Comparison of ENCODE assay signal across 22 cellular contexts in genomic region chr5:35214051-35214450, GRCh38. TPM values are rescaled to one million over a fixed set of nuclear protein-coding genes. Genes with fewer than 3 reads are reported as not detected.
DNase-seq lines count a peak whose midpoint lies in the region; ATAC-seq, FAIRE-seq and TF ChIP-seq lines count a peak whose summit lies in the region.
"Had no signal": no experiment of that assay in that cellular context is flagged by ENCODE, and none has a peak within 500 bp of the region (broad histone marks: within the 10 kb centered on the region; RNA-seq: fewer than 3 reads in every experiment).

No MANE protein-coding gene starts in this region.

- H4K20me1 ChIP-seq in mammary epithelial cell (ENCODE audit: insufficient read depth, low read length), result no peaks in the 10 kb centered on the region
- H4K20me1 ChIP-seq: BLaER1 treated with 17β-estradiol and CSF1 and Interleukin-3, amounts not matched to agents 10 nM and 100 nM had no signal

- no peaks in the 10 kb centered on the region for H3K9me3 ChIP-seq in breast epithelium
- H3K9me3 ChIP-seq in mammary epithelial cell (replicated peaks; ENCODE audit: insufficient read depth, low read length), result no peaks in the 10 kb centered on the region
- H3K9me3 ChIP-seq in pancreas, result no peaks in the 10 kb centered on the region
- H3K9me3 ChIP-seq: BLaER1 treated with 17β-estradiol and CSF1 and Interleukin-3, amounts not matched to agents 10 nM and 100 nM; HAP-1 had no signal

- H3K9ac ChIP-seq in mammary epithelial cell (ENCODE audit: insufficient read depth, low read length), result no peak overlapping the region
- H3K9ac ChIP-seq: BLaER1 treated with 17β-estradiol and CSF1 and Interleukin-3, amounts not matched to agents 10 nM and 100 nM had no signal

- H3K4me3 ChIP-seq in breast epithelium (no peak overlapping the region), mammary epithelial cell (replicated peaks in 1 of 3; ENCODE audit: insufficient read depth in 1 of 3, low read depth in 2 of 3, low read length in 3 of 3) (no peak overlapping the region), pancreas (no peak overlapping the region)
- H3K4me3 ChIP-seq: BLaER1 treated with 17β-estradiol and CSF1 and Interleukin-3, amounts not matched to agents 10 nM and 100 nM; HAP-1 had no signal

- FAIRE-seq in pancreas (lab: Jason Lieb, UNC), result no peak

- H3K27me3 Mint-ChIP-seq in activated B cell treated with CpG ODN at 0.5 μM for 24 hours (peaks cover 2% of the 10 kb centered on the region), Calu3 (ENCODE audit: unreplicated experiment) (no peaks in the 10 kb centered on the region)

- H3K27ac Mint-ChIP-seq in activated B cell treated with CpG ODN at 0.5 μM for 24 hours, result peak overlapping the region; percentile 92
- no peak overlapping the region for H3K27ac Mint-ChIP-seq in Calu3 (ENCODE audit: unreplicated experiment)
- H3K27ac Mint-ChIP-seq: CD8-positive, alpha-beta memory T cell had no signal

- H3K4me2 ChIP-seq in mammary epithelial cell (ENCODE audit: insufficient read depth, low read depth, low read length), result no peak overlapping the region
- H3K4me2 ChIP-seq: BLaER1 treated with 17β-estradiol and CSF1 and Interleukin-3, amounts not matched to agents 10 nM and 100 nM had no signal

- no peak for TF ChIP-seq CTCF in breast epithelium (IDR thresholded peaks at IDR 0.05)
- TF ChIP-seq CTCF in mammary epithelial cell (conservative IDR thresholded peaks at IDR 0.05 in 1 of 2, IDR thresholded peaks at IDR 0.05 in 1 of 2; ENCODE audit: extremely low read depth in 1 of 2, insufficient read depth in 1 of 2, low read depth in 1 of 2, low read length in 2 of 2), result no peak
- no peak for TF ChIP-seq CTCF in activated B cell treated with CpG ODN at 0.5 μM for 24 hours (IDR thresholded peaks at IDR 0.05)
- no peak for TF ChIP-seq CTCF in pancreas (IDR thresholded peaks at IDR 0.05)
- TF ChIP-seq CTCF in Calu3 (IDR thresholded peaks at IDR 0.05; ENCODE audit: unreplicated experiment), result no peak

- peak overlapping the region; percentile 19 to 56 for H3K27ac ChIP-seq in breast epithelium
- no peak overlapping the region for H3K27ac ChIP-seq in mammary epithelial cell (ENCODE audit: insufficient read depth, low read depth, low read length)
- no peak overlapping the region for H3K27ac ChIP-seq in pancreas
- H3K27ac ChIP-seq in caudate nucleus (ENCODE audit: low read depth, low read length), result no peak overlapping the region

- POLR2A ChIA-PET in activated B cell treated with CpG ODN at 0.5 μM for 24 hours (lab: Charles Lee), result no interaction called here

- TF ChIP-seq POLR2A in breast epithelium (IDR thresholded peaks at IDR 0.05), result no peak

- H3K4me1 Mint-ChIP-seq in activated B cell treated with CpG ODN at 0.5 μM for 24 hours, result peaks cover 26% of the 10 kb centered on the region
- no peaks in the 10 kb centered on the region for H3K4me1 Mint-ChIP-seq in Calu3 (ENCODE audit: low read depth, unreplicated experiment)
- H3K4me1 Mint-ChIP-seq: CD8-positive, alpha-beta memory T cell had no signal

- no peak overlapping the region for H2AFZ ChIP-seq in mammary epithelial cell (ENCODE audit: low read depth, low read length)

- H3K4me1 ChIP-seq in breast epithelium (no peaks in the 10 kb centered on the region), mammary epithelial cell (ENCODE audit: insufficient read depth, low read length) (no peaks in the 10 kb centered on the region), pancreas (peaks cover 0 to 7% (median 4%) of the 10 kb centered on the region in 3 donors)
- H3K4me1 ChIP-seq: HAP-1 had no signal

- no peak for DNase-seq in breast epithelium (ENCODE audit: low spot score in 2 of 2)
- no peak for DNase-seq in mammary epithelial cell
- no peak for DNase-seq in activated B cell treated with CpG ODN at 0.5 μM for 24 hours
- DNase-seq in pancreas, result peak in 1 of 6 donors; percentile 31
- no peak for DNase-seq in amniotic stem cell (lab: John Stamatoyannopoulos, UW)
- no peak for DNase-seq in Calu3
- no peak for DNase-seq in caudate nucleus (lab: John Stamatoyannopoulos, UW)
- no peak for DNase-seq in NCI-H2029 (lab: John Stamatoyannopoulos, UW)
- DNase-seq: 8988T; CD8-positive, alpha-beta memory T cell; GDM1; KBM-7; NCI-H1092 treated with DMSO at 0.1 percent for 48 hours; NCI-H1436 treated with DMSO at 0.1 percent for 48 hours; NCI-H1930; NCI-H226; NCI-H510A treated with DMSO at 0.1 percent for 48 hours; NCI-H774; NK-92 treated with Interleukin-12 subunit alpha and Interleukin-12 subunit beta, amount 100 ng/mL, for 24 hours had no signal

- H3K27me3 ChIP-seq in breast epithelium (no peaks in the 10 kb centered on the region), mammary epithelial cell (ENCODE audit: insufficient read depth, low read length) (no peaks in the 10 kb centered on the region), pancreas (no peaks in the 10 kb centered on the region)
- H3K27me3 ChIP-seq: BLaER1 treated with 17β-estradiol and CSF1 and Interleukin-3, amounts not matched to agents 10 nM and 100 nM had no signal

- no TSS peak for BruUV-seq in mammary epithelial cell (replicated peaks; lab: Mats Ljungman, UMichigan)
- no TSS peak for BruUV-seq in Calu3 (replicated peaks; lab: Mats Ljungman, UMichigan)

- H3K36me3 Mint-ChIP-seq in activated B cell treated with CpG ODN at 0.5 μM for 24 hours (ENCODE audit: low read depth) (no peaks in the 10 kb centered on the region), Calu3 (ENCODE audit: insufficient read depth, unreplicated experiment) (no peaks in the 10 kb centered on the region)
- H3K36me3 Mint-ChIP-seq: CD8-positive, alpha-beta memory T cell had no signal

- CTCF ChIA-PET in mammary epithelial cell (lab: Charles Lee; ENCODE audit: low non-redundant PET) (no interaction called here), activated B cell treated with CpG ODN at 0.5 μM for 24 hours (lab: Charles Lee) (interaction anchor here (0.6 kb wide), 1 partner anchor 9 kb away, joined by 3 read pairs; no protein-coding TSS in a partner anchor), Calu3 (lab: Charles Lee) (interaction anchor here (1.4 kb wide), 1 partner anchor 9 kb away, joined by 3 read pairs; no protein-coding TSS in a partner anchor)

- dilution Hi-C loops in mammary epithelial cell (cut with HindIII; ENCODE audit: low sequenced_read_pairs), result no loop called here

- H3K36me3 ChIP-seq in breast epithelium (no peaks in the 10 kb centered on the region), mammary epithelial cell (ENCODE audit: insufficient read depth, low read length) (no peaks in the 10 kb centered on the region), pancreas (no peaks in the 10 kb centered on the region)
- H3K36me3 ChIP-seq: BLaER1 treated with 17β-estradiol and CSF1 and Interleukin-3, amounts not matched to agents 10 nM and 100 nM; HAP-1 had no signal

- 58% methylated on average over 2 of the region's 2 CpGs for WGBS in mammary epithelial cell (ENCODE audit: low coverage, missing lambda C conversion rate)
- WGBS in pancreas, 2 donors, result 58 to 79% methylated on average over 2 of the region's 2 CpGs

- intact Hi-C loops in breast epithelium (cut with DNase I; ENCODE audit: low total_unique reads), result no loop called here
- intact Hi-C loops in mammary epithelial cell (cut with micrococcal nuclease), result no loop called here
- intact Hi-C loops in activated B cell treated with CpG ODN at 0.5 μM for 24 hours (cut with micrococcal nuclease), result loop anchor here (1.0 to 10.0 kb wide), 3 partner anchors 283 to 1028 kb away; partner anchors contain the start of genes NADK2 and TTC23L
- intact Hi-C loops in pancreas (cut with DNase I), result no loop called here
- intact Hi-C loops in Calu3 (cut with micrococcal nuclease; ENCODE audit: unreplicated experiment), result no loop called here

- in situ Hi-C loops in mammary epithelial cell (cut with MboI; ENCODE audit: low sequenced_read_pairs in 2 of 2), result no loop called here

- ATAC-seq in activated B cell treated with CpG ODN at 0.5 μM for 24 hours (ENCODE audit: low read depth) (no peak), pancreas (peak; percentile 28 to 43 (median 36))
- ATAC-seq: Panc1 had no signal

- no peaks in the 10 kb centered on the region for H3K9me3 Mint-ChIP-seq in activated B cell treated with CpG ODN at 0.5 μM for 24 hours
- no peaks in the 10 kb centered on the region for H3K9me3 Mint-ChIP-seq in Calu3 (ENCODE audit: low read depth, unreplicated experiment)
- H3K9me3 Mint-ChIP-seq: CD8-positive, alpha-beta memory T cell had no signal

- H3K79me2 ChIP-seq in mammary epithelial cell (ENCODE audit: insufficient read depth, low read length), result no peaks in the 10 kb centered on the region

- H3K4me3 Mint-ChIP-seq in activated B cell treated with CpG ODN at 0.5 μM for 24 hours, result no peak overlapping the region
- no peak overlapping the region for H3K4me3 Mint-ChIP-seq in Calu3 (ENCODE audit: low read depth, unreplicated experiment)
- H3K4me3 Mint-ChIP-seq: CD8-positive, alpha-beta memory T cell had no signal

RNA-seq across cellular contexts. Expression of gene PRLR, which starts 16.2 kb away (rescaled TPM):
- total RNA-seq in breast epithelium (10 to 100 TPM in 2 of 3 donors, 1 to 10 TPM in 1; 2.6 to 78.0 (median 28.8) TPM), mammary epithelial cell (under 1 TPM in 1 of 2 donors, not detected in 1; 0.17 TPM), activated B cell treated with CpG ODN at 0.5 μM for 24 hours (2.3 and 3.7 TPM in 2 replicates), pancreas (10 to 100 TPM in 3 of 6 donors, 1 to 10 TPM in 3; 6.2 to 16.6 (median 11.1) TPM), Calu3 (2022) (0.59 and 1.2 TPM in 2 replicates)
- polyA plus RNA-seq in mammary epithelial cell (not detected), pancreas (1 to 10 TPM in 1 of 2 donors, under 1 TPM in 1; 0.61 to 1.5 TPM)
- polyA minus RNA-seq in mammary epithelial cell, result not detected
- total RNA-seq: CD8-positive, alpha-beta memory T cell had no signal
- polyA plus RNA-seq: CD8-positive, alpha-beta memory T cell had no signal

Comparison
In these comparisons a context has a peak if more than half of its experiments do, and no peak if none do; other contexts are left out.
1. H3K27ac ChIP-seq: peak in breast epithelium (2 of 2); none in mammary epithelial cell (single experiment), pancreas (0 of 4) and caudate nucleus (single experiment).